Comparison of ENCODE assay signal across 16 cellular contexts in genomic region chr3:127370906-127371305, GRCh38.
A peak's percentile ranks its signal among the peaks of the same experiment; 100 is the strongest.
DNase-seq lines count a peak whose midpoint lies in the region; ATAC-seq and TF ChIP-seq lines count a peak whose summit lies in the region.
"Had no signal": no experiment of that assay in that cellular context is flagged by ENCODE, and none has a peak within 500 bp of the region (broad histone marks: within the 10 kb centered on the region; RNA-seq: fewer than 3 reads in every experiment).

No MANE protein-coding gene starts in this region.

- H3K9ac ChIP-seq in neural cell (ENCODE audit: low read length): peak overlapping the region; percentile 71
- H3K9ac ChIP-seq: BLaER1 had no signal

- peaks cover 61% of the 10 kb centered on the region for H3K27me3 Mint-ChIP-seq in chondrocyte (ENCODE audit: low read depth)

- TF ChIP-seq CTCF in neural cell (IDR thresholded peaks at IDR 0.05; ENCODE audit: poor library complexity, severe bottlenecking) (no peak), chondrocyte (IDR thresholded peaks at IDR 0.05) (no peak), OCI-LY7 (conservative IDR thresholded peaks at IDR 0.05; ENCODE audit: low read length) (no peak)

- no peaks in the 10 kb centered on the region for H3K4me1 Mint-ChIP-seq in chondrocyte (ENCODE audit: low read depth)
- H3K4me1 Mint-ChIP-seq: CD8-positive, alpha-beta memory T cell had no signal

- peak overlapping the region; percentile 89 for H3K27ac ChIP-seq in neural cell (ENCODE audit: low read length)
- H3K27ac ChIP-seq in OCI-LY7 (ENCODE audit: low read depth, low read length, poor library complexity, severe bottlenecking): no peak overlapping the region
- H3K27ac ChIP-seq: 22Rv1, BLaER1 had no signal

- H3K9me3 Mint-ChIP-seq in chondrocyte (ENCODE audit: low read depth): peaks cover under 1% of the 10 kb centered on the region
- H3K9me3 Mint-ChIP-seq: HFFc6 had no signal

- H3K79me2 ChIP-seq in neural cell (replicated peaks; ENCODE audit: insufficient read depth, low read length) (no peaks in the 10 kb centered on the region), OCI-LY7 (ENCODE audit: insufficient read depth, low read depth, low read length) (no peaks in the 10 kb centered on the region)

- H3K4me2 ChIP-seq in neural cell (ENCODE audit: low read length) (no peak overlapping the region), OCI-LY7 (ENCODE audit: low read length) (no peak overlapping the region)
- H3K4me2 ChIP-seq: BLaER1 had no signal

- H3K36me3 ChIP-seq in neural cell (ENCODE audit: insufficient read depth, low read length): no peaks in the 10 kb centered on the region
- no peaks in the 10 kb centered on the region for H3K36me3 ChIP-seq in OCI-LY7 (ENCODE audit: insufficient read depth, low read length)
- H3K36me3 ChIP-seq: BLaER1 had no signal

- H3K36me3 Mint-ChIP-seq in chondrocyte (ENCODE audit: low read depth): no peaks in the 10 kb centered on the region
- H3K36me3 Mint-ChIP-seq: CD8-positive, alpha-beta memory T cell had no signal

- POLR2A ChIA-PET in OCI-LY7 (lab: Charles Lee): no interaction called here

- intact Hi-C loops in Right ventricle myocardium inferior (cut with DNase I) (no loop called here), left ventricle myocardium superior (cut with micrococcal nuclease) (no loop called here), OCI-LY7 (cut with micrococcal nuclease; ENCODE audit: unreplicated experiment) (no loop called here)

- no peaks in the 10 kb centered on the region for H4K20me1 ChIP-seq in neural cell (ENCODE audit: insufficient read depth)
- no peaks in the 10 kb centered on the region for H4K20me1 ChIP-seq in OCI-LY7 (ENCODE audit: insufficient read depth, low read length)
- H4K20me1 ChIP-seq: BLaER1 had no signal

- H3K4me1 ChIP-seq in OCI-LY7 (ENCODE audit: insufficient read depth, low read length, poor library complexity, severe bottlenecking): no peaks in the 10 kb centered on the region
- H3K4me1 ChIP-seq: Caco-2 had no signal

- no peak for TF ChIP-seq EP300 in neural cell (conservative IDR thresholded peaks at IDR 0.05; ENCODE audit: poor library complexity, severe bottlenecking)

- ATAC-seq in Right ventricle myocardium inferior: no peak
- no peak for ATAC-seq in left ventricle myocardium superior

- no peaks in the 10 kb centered on the region for H3K9me2 ChIP-seq in neural cell (ENCODE audit: insufficient read depth, low read length)
- H3K9me2 ChIP-seq in OCI-LY7 (ENCODE audit: insufficient read depth, low read length): no peaks in the 10 kb centered on the region

- BruUV-seq in OCI-LY7 (replicated peaks; lab: Mats Ljungman, UMichigan): no TSS peak

- CTCF ChIA-PET in OCI-LY7 (lab: Charles Lee; ENCODE audit: unreplicated experiment): no interaction called here

- H3K27ac Mint-ChIP-seq in chondrocyte (ENCODE audit: unreplicated experiment): no peak overlapping the region
- H3K27ac Mint-ChIP-seq: CD8-positive, alpha-beta memory T cell; HFFc6 had no signal

- DNase-seq in NCI-H1417 (lab: John Stamatoyannopoulos, UW): peak in 2 of 3 experiments; percentile 70 to 86
- no peak for DNase-seq in NCI-H1417 treated with DMSO at 0.1 percent for 48 hours (lab: John Stamatoyannopoulos, UW)
- peak; percentile 9 for DNase-seq in Right ventricle myocardium inferior (ENCODE audit: missing footprints)
- no peak for DNase-seq in left ventricle myocardium superior
- DNase-seq in chondrocyte (ENCODE audit: low spot score): no peak
- no peak for DNase-seq in NCI-H774 (lab: John Stamatoyannopoulos, UW)
- no peak for DNase-seq in OCI-LY7 (ENCODE audit: low spot score)
- DNase-seq: AML-193; Caco-2; CD8-positive, alpha-beta memory T cell; DND-41; HCEC 1CT; HFFc6 had no signal

- no peak overlapping the region for H3K4me3 Mint-ChIP-seq in chondrocyte (ENCODE audit: unreplicated experiment)
- H3K4me3 Mint-ChIP-seq: CD8-positive, alpha-beta memory T cell; HFFc6 had no signal

- H3K27me3 ChIP-seq in neural cell (ENCODE audit: insufficient read depth, low read depth, low read length): no peaks in the 10 kb centered on the region
- H3K27me3 ChIP-seq: BLaER1 had no signal

- H2AFZ ChIP-seq in neural cell (ENCODE audit: low read depth, low read length): peak overlapping the region; percentile 47
- no peak overlapping the region for H2AFZ ChIP-seq in OCI-LY7 (ENCODE audit: low read length)

- TF ChIP-seq RAD21 in neural cell (conservative IDR thresholded peaks at IDR 0.05): no peak

- H3F3A ChIP-seq in neural cell (ENCODE audit: insufficient read depth, low read length, poor library complexity, severe bottlenecking): no peaks in the 10 kb centered on the region

- H3K9me3 ChIP-seq in neural cell (ENCODE audit: low read length) (no peaks in the 10 kb centered on the region), OCI-LY7 (ENCODE audit: low read length) (no peaks in the 10 kb centered on the region)
- H3K9me3 ChIP-seq: BLaER1, Caco-2 had no signal

- peak overlapping the region; percentile 53 for H3K4me3 ChIP-seq in neural cell (ENCODE audit: low read length)
- no peak overlapping the region for H3K4me3 ChIP-seq in OCI-LY7 (ENCODE audit: low read depth, low read length, poor library complexity, severe bottlenecking)
- H3K4me3 ChIP-seq: BLaER1 had no signal

TF ChIP-seq in neural cell, 6 proteins besides CTCF, POLR2A, EP300 and RAD21:
- TF ChIP-seq MXI1 (conservative IDR thresholded peaks at IDR 0.05; ENCODE audit: poor library complexity, severe bottlenecking): no peak
- no peak for TF ChIP-seq TAF1 (IDR thresholded peaks at IDR 0.05; ENCODE audit: low read depth)
- no peak for TF ChIP-seq EZH2 (IDR thresholded peaks at IDR 0.05; ENCODE audit: borderline replicate concordance, insufficient read depth, low read length, poor library complexity, severe bottlenecking)

Comparison
In these comparisons a context has a peak if more than half of its experiments do, and no peak if none do; other contexts are left out.
1. DNase-seq: peak in NCI-H1417 (2 of 3) and Right ventricle myocardium inferior (single experiment); none in NCI-H1417 treated with DMSO at 0.1 percent for 48 hours (single experiment), left ventricle myocardium superior (single experiment), chondrocyte (single experiment), NCI-H774 (single experiment) and OCI-LY7 (single experiment).